1 cellular context compared by ENCODE assay signal in genomic region chr14:49585803-49586672, GRCh38.
A peak's percentile ranks its signal among the peaks of the same experiment; 100 is the strongest.
TF ChIP-seq lines count a peak whose summit lies in the region.

Gene RPS29 (minus strand): TSS chr14:49586380. CDS start chr14:49586346, 34 bp downstream.

TF ChIP-seq in HepG2, 621 proteins besides CTCF, POLR2A, EP300 and RAD21 (continued from another document and continues in another):
- TF ChIP-seq ZNF501 (CRISPR knock-in tag; IDR thresholded peaks at IDR 0.05) (peak; percentile 90), ATF2 (CRISPR knock-in tag; IDR thresholded peaks at IDR 0.05) (peak; percentile 99), PRPF4 (IDR thresholded peaks at IDR 0.05; ENCODE audit: low read depth, low read length, poor library complexity, severe bottlenecking) (no peak), ZSCAN20 (CRISPR knock-in tag; IDR thresholded peaks at IDR 0.05; ENCODE audit: borderline replicate concordance) (0 out of 2 replicates have a peak, but pooled peaks have one; percentile 57), JUN (CRISPR knock-in tag; IDR thresholded peaks at IDR 0.05) (peak; percentile 91), YEATS2 (CRISPR knock-in tag; IDR thresholded peaks at IDR 0.05; ENCODE audit: borderline replicate concordance) (peak; percentile 87; the same call in 1 of the 2 replicates), TCF7L2 (IDR thresholded peaks at IDR 0.05; ENCODE audit: low read depth, low read length) (no peak), ZNF451 (CRISPR knock-in tag; IDR thresholded peaks at IDR 0.05) (no peak), JDP2 (CRISPR knock-in tag; IDR thresholded peaks at IDR 0.05; ENCODE audit: borderline replicate concordance) (no peak), KIAA2018 (CRISPR knock-in tag; IDR thresholded peaks at IDR 0.05; ENCODE audit: borderline replicate concordance) (no peak), ZBTB33 (CRISPR knock-in tag; IDR thresholded peaks at IDR 0.05) (peak; percentile 10; the same call in 1 of the 2 replicates), EED (CRISPR knock-in tag; IDR thresholded peaks at IDR 0.05) (0 out of 2 replicates have a peak, but pooled peaks have one; percentile 24), NR2C2 (CRISPR knock-in tag; IDR thresholded peaks at IDR 0.05; ENCODE audit: borderline replicate concordance) (peak; percentile 28; the same call in 1 of the 2 replicates), ZNF639 (CRISPR knock-in tag; conservative IDR thresholded peaks at IDR 0.05) (no peak; the same call in 1 of the 2 replicates), UBTF (CRISPR knock-in tag; IDR thresholded peaks at IDR 0.05) (peak; percentile 71), GLMP (CRISPR knock-in tag; IDR thresholded peaks at IDR 0.05; ENCODE audit: borderline replicate concordance) (no peak), HDAC1 (CRISPR knock-in tag; IDR thresholded peaks at IDR 0.05) (peak; percentile 72), ZNF362 (CRISPR knock-in tag; IDR thresholded peaks at IDR 0.05; ENCODE audit: borderline replicate concordance) (no peak), ZNF557 (CRISPR knock-in tag; IDR thresholded peaks at IDR 0.05) (peak; percentile 79), TRAFD1 (CRISPR knock-in tag; IDR thresholded peaks at IDR 0.05; ENCODE audit: borderline replicate concordance) (no peak), ZNF678 (CRISPR knock-in tag; IDR thresholded peaks at IDR 0.05) (no peak), CENPT (CRISPR knock-in tag; IDR thresholded peaks at IDR 0.05; ENCODE audit: low read depth) (peak; percentile 56; the same call in 1 of the 2 replicates), MAF1 (CRISPR knock-in tag; IDR thresholded peaks at IDR 0.05; ENCODE audit: borderline replicate concordance) (peak; percentile 99), ZNF589 (CRISPR knock-in tag; conservative IDR thresholded peaks at IDR 0.05) (no peak), KAT7 (CRISPR knock-in tag; IDR thresholded peaks at IDR 0.05; ENCODE audit: borderline replicate concordance) (no peak; the same call in 1 of the 2 replicates), SMARCC2 (IDR thresholded peaks at IDR 0.05) (no peak), MIXL1 (CRISPR knock-in tag; IDR thresholded peaks at IDR 0.05) (peak; percentile 9; the same call in 1 of the 2 replicates), CSRNP1 (CRISPR knock-in tag; IDR thresholded peaks at IDR 0.05) (no peak), BCL6 (CRISPR knock-in tag; IDR thresholded peaks at IDR 0.05) (no peak; the same call in 1 of the 2 replicates), ZNF331 (CRISPR knock-in tag; IDR thresholded peaks at IDR 0.05) (peak; percentile 63), YEATS4 (CRISPR knock-in tag; IDR thresholded peaks at IDR 0.05; ENCODE audit: borderline replicate concordance) (peak; percentile 91), POLR2G (IDR thresholded peaks at IDR 0.05; ENCODE audit: low read depth, low read length) (peak; percentile 99), JARID2 (CRISPR knock-in tag; IDR thresholded peaks at IDR 0.05; ENCODE audit: insufficient replicate concordance) (no peak), ELF1 (CRISPR knock-in tag; IDR thresholded peaks at IDR 0.05) (peak; percentile 29), ZNF597 (CRISPR knock-in tag; IDR thresholded peaks at IDR 0.05) (no peak)
